In genomic region chr22:22944268-22944985, GRCh38 we compare ENCODE assay signal across 22 cellular contexts. TPM values are rescaled to one million over a fixed set of nuclear protein-coding genes. Genes with fewer than 3 reads are reported as not detected.
A peak's percentile ranks its signal among the peaks of the same experiment; 100 is the strongest.
DNase-seq lines count a peak whose midpoint lies in the region; ATAC-seq and TF ChIP-seq lines count a peak whose summit lies in the region.
"Had no signal": no experiment of that assay in that cellular context is flagged by ENCODE, and none has a peak within 500 bp of the region (broad histone marks: within the 10 kb centered on the region; RNA-seq: fewer than 3 reads in every experiment).

No MANE protein-coding gene starts in this region.

- TF ChIP-seq CTCF in OCI-LY3 (IDR thresholded peaks at IDR 0.05; ENCODE audit: low read depth, low read length) (no peak), transverse colon (IDR thresholded peaks at IDR 0.05) (no peak), foreskin keratinocyte (conservative IDR thresholded peaks at IDR 0.05) (no peak), PC-3 (conservative IDR thresholded peaks at IDR 0.05; ENCODE audit: low read depth, low read length) (no peak)

- no TSS peak for BruUV-seq in PC-3 (replicated peaks; lab: Mats Ljungman, UMichigan)

- H3K27ac ChIP-seq in OCI-LY3 (ENCODE audit: low read length) (peak overlapping the region; percentile 92), transverse colon (no peak overlapping the region), foreskin keratinocyte (no peak overlapping the region), PC-3 (ENCODE audit: low read length) (no peak overlapping the region)
- H3K27ac ChIP-seq: A549, GM23248 had no signal

- H3F3A ChIP-seq in PC-3 (ENCODE audit: low read length, unreplicated experiment) = no peaks in the 10 kb centered on the region

- in situ Hi-C loops in transverse colon (cut with MboI; ENCODE audit: low pct_ligation_motif_present in 1 of 4, low pct_unique_long_range_greater_than_20kb in 1 of 4, low sequenced_read_pairs in 3 of 4) = no loop called here

- no peaks in the 10 kb centered on the region for H3K9me2 ChIP-seq in PC-3 (replicated peaks; ENCODE audit: low read length)

- H3K4me2 ChIP-seq in OCI-LY3 (ENCODE audit: low read length) (peak overlapping the region; percentile 73), PC-3 (ENCODE audit: low read length) (no peak overlapping the region)
- H3K4me2 ChIP-seq: A549, smooth muscle cell had no signal

- no peak for TF ChIP-seq POLR2A in transverse colon (IDR thresholded peaks at IDR 0.05)

- H3K36me3 ChIP-seq in OCI-LY3 (replicated peaks; ENCODE audit: low read depth, low read length) (peaks cover 7% of the 10 kb centered on the region), transverse colon (no peaks in the 10 kb centered on the region), PC-3 (ENCODE audit: low read depth, low read length) (no peaks in the 10 kb centered on the region)

- H3K27me3 ChIP-seq in OCI-LY3 (ENCODE audit: low read depth, low read length) = no peaks in the 10 kb centered on the region
- H3K27me3 ChIP-seq in transverse colon = no peaks in the 10 kb centered on the region
- no peaks in the 10 kb centered on the region for H3K27me3 ChIP-seq in foreskin keratinocyte
- no peaks in the 10 kb centered on the region; the same call in 1 of the 2 replicates for H3K27me3 ChIP-seq in PC-3 (ENCODE audit: low read length)

- peak; percentile 18 for ATAC-seq in esophagus mucosa
- no peak for ATAC-seq in foreskin keratinocyte
- ATAC-seq in PC-3 = no peak
- ATAC-seq: A549; CD8-positive, alpha-beta T cell; mucosa of descending colon; T-cell had no signal

- CTCF ChIA-PET in PC-3 (lab: Charles Lee) = no interaction called here

- WGBS in transverse colon (ENCODE audit: low coverage in 1 of 2), 2 donors = 70 to 78% methylated on average over 4 to 18 of the region's 18 CpGs

- peak; percentile 58 for DNase-seq in activated effector memory CD4-positive, alpha-beta T cell treated with anti-CD3 and anti-CD28 coated beads, Interleukin-2, amount 50 U/mL, for 16 hours
- DNase-seq in activated effector memory CD4-positive, alpha-beta T cell treated with Interleukin-2 at 50 U/mL for 16 hours = no peak
- DNase-seq in transverse colon (peak; percentile 4), NAMALWA (ENCODE audit: low spot score) (no peak), foreskin keratinocyte (no peak), PC-3 (no peak)
- DNase-seq: caudate nucleus, glutamatergic neuron, GM23248, MM.1S, mucosa of descending colon, NCI-H2029, NCI-H524 had no signal

- intact Hi-C loops in transverse colon (cut with DNase I; ENCODE audit: low total_unique reads) = no loop called here
- intact Hi-C loops in PC-3 (cut with micrococcal nuclease) = no loop called here

- H3K79me2 ChIP-seq in OCI-LY3 (ENCODE audit: low read length) (peaks cover 97% of the 10 kb centered on the region), PC-3 (ENCODE audit: low read length) (no peaks in the 10 kb centered on the region)

- peaks cover 97% of the 10 kb centered on the region for H3K4me1 ChIP-seq in OCI-LY3 (ENCODE audit: low read length)
- H3K4me1 ChIP-seq in transverse colon = no peaks in the 10 kb centered on the region
- no peaks in the 10 kb centered on the region for H3K4me1 ChIP-seq in foreskin keratinocyte
- H3K4me1 ChIP-seq in PC-3 (ENCODE audit: insufficient read depth, low read length) = no peaks in the 10 kb centered on the region
- H3K4me1 ChIP-seq: A549 had no signal

- H2AFZ ChIP-seq in OCI-LY3 (ENCODE audit: low read depth, low read length) (no peak overlapping the region), PC-3 (ENCODE audit: low read length) (no peak overlapping the region)
- H2AFZ ChIP-seq: GM23248 had no signal

- no peak for TF ChIP-seq EP300 in transverse colon (IDR thresholded peaks at IDR 0.05; ENCODE audit: low read depth)

- H3K4me3 ChIP-seq in OCI-LY3 (ENCODE audit: low read length) = no peak overlapping the region; the same call in 1 of the 2 replicates
- no peak overlapping the region for H3K4me3 ChIP-seq in transverse colon
- no peak overlapping the region for H3K4me3 ChIP-seq in PC-3 (ENCODE audit: low read length)
- H3K4me3 ChIP-seq: A549, GM23248, mucosa of descending colon, smooth muscle cell had no signal

- POLR2A ChIA-PET in PC-3 (lab: Charles Lee; ENCODE audit: unreplicated experiment) = no interaction called here

- H4K20me1 ChIP-seq in OCI-LY3 (ENCODE audit: insufficient read depth, low read length) (no peaks in the 10 kb centered on the region), PC-3 (ENCODE audit: low read length) (no peaks in the 10 kb centered on the region)

- H3K9ac ChIP-seq in OCI-LY3 (ENCODE audit: low read length) = peak overlapping the region; percentile 86
- H3K9ac ChIP-seq in PC-3 (ENCODE audit: low read length) = no peak overlapping the region
- H3K9ac ChIP-seq: GM23248 had no signal

- H3K9me3 ChIP-seq in OCI-LY3 (ENCODE audit: insufficient read depth, low read length) (no peaks in the 10 kb centered on the region), transverse colon (no peaks in the 10 kb centered on the region), PC-3 (ENCODE audit: low read length) (no peaks in the 10 kb centered on the region)
- H3K9me3 ChIP-seq: A549, mucosa of descending colon had no signal

RNA-seq across cellular contexts. Expression of gene IGLL5, which starts 56.8 kb away (rescaled TPM):
- total RNA-seq in esophagus mucosa (1.8 TPM), transverse colon (100 to 1,000 TPM in 1 of 4 donors, 10 to 100 TPM in 2, not detected in 1; 14.9 to 104 (median 33.8) TPM), foreskin keratinocyte (not detected in 2 replicates), PC-3 (2014; rRNA removed) (not detected in 2 replicates)
- not detected in 2 replicates for polyA plus RNA-seq in foreskin keratinocyte
- total RNA-seq: endothelial cell of umbilical vein, GM23248, HT1080, smooth muscle cell had no signal
- polyA plus RNA-seq: A549, endothelial cell of umbilical vein, GM23248, keratinocyte, smooth muscle cell had no signal

Comparison
In these comparisons a context has a peak if more than half of its experiments do, and no peak if none do; other contexts are left out.
1. DNase-seq: peak in activated effector memory CD4-positive, alpha-beta T cell treated with anti-CD3 and anti-CD28 coated beads, Interleukin-2, amount 50 U/mL, for 16 hours (single experiment) and transverse colon (single experiment); none in activated effector memory CD4-positive, alpha-beta T cell treated with Interleukin-2 at 50 U/mL for 16 hours (single experiment), NAMALWA (single experiment), foreskin keratinocyte (0 of 2) and PC-3 (single experiment).